8 cellular contexts compared by ENCODE assay signal in the genomic region with DNA sequence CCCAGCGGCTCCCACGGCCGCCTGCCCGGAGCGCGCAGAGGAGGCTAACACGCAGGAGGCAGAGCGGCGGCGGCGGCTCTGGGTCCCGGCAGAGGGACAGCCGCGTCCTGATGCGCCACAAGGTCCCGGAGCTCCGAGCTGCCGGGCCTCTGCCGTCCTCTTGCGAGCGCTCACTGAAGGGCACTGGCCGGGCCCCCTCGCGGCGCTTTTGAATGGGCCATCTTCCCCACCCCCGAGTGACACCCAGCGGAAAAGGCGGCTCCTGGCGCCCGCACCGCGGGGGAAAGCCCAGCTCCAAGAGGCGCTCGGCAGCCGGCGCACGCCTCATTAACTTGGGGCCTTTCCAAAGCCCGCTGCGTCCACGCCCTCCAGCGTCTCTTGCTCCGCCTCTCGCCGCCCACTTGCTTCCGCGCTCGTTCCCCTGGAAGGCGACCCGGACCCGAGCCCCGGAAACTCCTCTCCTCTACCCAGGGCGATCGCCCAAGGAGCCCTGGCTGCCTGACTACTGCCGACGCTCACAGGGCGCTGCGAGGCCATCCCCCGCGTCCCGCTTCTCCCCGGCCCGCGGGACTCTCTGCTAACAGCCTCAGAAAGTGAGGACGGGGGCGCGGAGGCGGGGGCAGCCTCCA. TPM values are rescaled to one million over a fixed set of nuclear protein-coding genes. Genes with fewer than 3 reads are reported as not detected.
DNase-seq lines count a peak whose midpoint lies in the region; TF ChIP-seq lines count a peak whose summit lies in the region.

PHLDA1 (minus strand) TSS at position 363 of the 629 bp plus-strand sequence.

- H4K20me1 ChIP-seq in neural progenitor cell (ENCODE audit: low read depth): peaks cover 13% of the 10 kb centered on the region

- no peaks in the 10 kb centered on the region for H3K9me3 ChIP-seq in HAP-1
- H3K9me3 ChIP-seq in MG63: no peaks in the 10 kb centered on the region
- H3K9me3 ChIP-seq in neural progenitor cell (ENCODE audit: low read depth): no peaks in the 10 kb centered on the region

- H3K27ac Mint-ChIP-seq in neural progenitor cell: peak within 1 kb of the TSS; percentile 93

- peak within 1 kb of the TSS; percentile 98 for H3K4me3 Mint-ChIP-seq in neural progenitor cell

- peak within 1 kb of the TSS; percentile 11 for H3K9ac ChIP-seq in neural progenitor cell

- peak; percentile 53 for TF ChIP-seq CTCF in fibroblast of villous mesenchyme (IDR thresholded peaks at IDR 0.05; ENCODE audit: insufficient read depth, low read depth, low read length)
- peak; percentile 42 for TF ChIP-seq CTCF in neural progenitor cell (IDR thresholded peaks at IDR 0.05)

- peaks cover 33% of the 10 kb centered on the region for H3F3A ChIP-seq in neural progenitor cell (ENCODE audit: low read depth)

- DNase-seq in GDM1 (lab: John Stamatoyannopoulos, UW) (peak; percentile 81), HAP-1 (ENCODE audit: low spot score in 2 of 2) (peak; percentile 89 to 95), MG63 (peak; percentile 97), SIG-M5 (lab: John Stamatoyannopoulos, UW) (peak; percentile 30), activated gamma-delta T cell (lab: John Stamatoyannopoulos, UW) (peak; percentile 91), fibroblast of villous mesenchyme (ENCODE audit: low read depth) (peak; percentile 98), neural progenitor cell (ENCODE audit: low spot score) (peak; percentile 93), stromal cell of bone marrow (ENCODE audit: low read depth) (peak; percentile 97)

- H3K27me3 ChIP-seq in HAP-1 (ENCODE audit: low read depth) (no peaks in the 10 kb centered on the region), MG63 (no peaks in the 10 kb centered on the region), neural progenitor cell (peaks cover 29% of the 10 kb centered on the region)

- H3K9me3 Mint-ChIP-seq in neural progenitor cell: no peaks in the 10 kb centered on the region

- no peaks in the 10 kb centered on the region for H3K36me3 Mint-ChIP-seq in neural progenitor cell

- peak within 1 kb of the TSS; percentile 100 for H3K4me2 ChIP-seq in neural progenitor cell

- peaks cover 6% of the 10 kb centered on the region for H3K27me3 Mint-ChIP-seq in neural progenitor cell (ENCODE audit: insufficient read depth, low read depth)

- H3K79me2 ChIP-seq in neural progenitor cell (ENCODE audit: low read depth): peaks cover 19% of the 10 kb centered on the region

- H3K4me1 Mint-ChIP-seq in neural progenitor cell: peaks cover 31% of the 10 kb centered on the region

- peak within 1 kb of the TSS; percentile 64 for H3K4me3 ChIP-seq in HAP-1
- H3K4me3 ChIP-seq in MG63: peak within 1 kb of the TSS; percentile 86
- H3K4me3 ChIP-seq in fibroblast of villous mesenchyme (ENCODE audit: low read depth, low read length): peak within 1 kb of the TSS; percentile 98
- peak within 1 kb of the TSS; percentile 72 for H3K4me3 ChIP-seq in neural progenitor cell

- peaks cover 2% of the 10 kb centered on the region for H3K4me1 ChIP-seq in HAP-1
- H3K4me1 ChIP-seq in neural progenitor cell: peaks cover 23% of the 10 kb centered on the region

- H3K36me3 ChIP-seq in HAP-1 (replicated peaks) (no peaks in the 10 kb centered on the region), MG63 (peaks cover 24% of the 10 kb centered on the region), neural progenitor cell (no peaks in the 10 kb centered on the region)

- H3K27ac ChIP-seq in neural progenitor cell: no peak within 1 kb of the TSS

- peak within 1 kb of the TSS; percentile 92 for H2AFZ ChIP-seq in neural progenitor cell (replicated peaks)

- in situ Hi-C loops in HAP-1 (cut with MboI; ENCODE audit: low sequenced_read_pairs): loop anchor here (5.0 kb wide), 1 partner anchor 519 kb away; the partner anchor contains the start of gene KRR1

RNA-seq across cellular contexts. Expression of gene PHLDA1, which starts in this region (rescaled TPM):
- 13.5 and 13.8 TPM in 2 replicates for total RNA-seq in MG63 (2014; rRNA removed; shearing (Covaris generic); ENCODE audit: low replicate concordance)
- total RNA-seq in fibroblast of villous mesenchyme (68.3 and 70.4 TPM in 2 replicates), neural progenitor cell (ENCODE audit: low replicate concordance) (1.1 and 1.2 TPM in 2 replicates)

Comparison
In these comparisons a context has a peak if more than half of its experiments do, and no peak if none do; other contexts are left out.
1. DNase-seq: peak in every context shown above with its lines; median percentile 98 in fibroblast of villous mesenchyme; 97 in MG63; 97 in stromal cell of bone marrow; 93 in neural progenitor cell; 92 in HAP-1; 91 in activated gamma-delta T cell; 81 in GDM1; 30 in SIG-M5.